Comparison of ENCODE assay signal across 18 cellular contexts in the genomic region with DNA sequence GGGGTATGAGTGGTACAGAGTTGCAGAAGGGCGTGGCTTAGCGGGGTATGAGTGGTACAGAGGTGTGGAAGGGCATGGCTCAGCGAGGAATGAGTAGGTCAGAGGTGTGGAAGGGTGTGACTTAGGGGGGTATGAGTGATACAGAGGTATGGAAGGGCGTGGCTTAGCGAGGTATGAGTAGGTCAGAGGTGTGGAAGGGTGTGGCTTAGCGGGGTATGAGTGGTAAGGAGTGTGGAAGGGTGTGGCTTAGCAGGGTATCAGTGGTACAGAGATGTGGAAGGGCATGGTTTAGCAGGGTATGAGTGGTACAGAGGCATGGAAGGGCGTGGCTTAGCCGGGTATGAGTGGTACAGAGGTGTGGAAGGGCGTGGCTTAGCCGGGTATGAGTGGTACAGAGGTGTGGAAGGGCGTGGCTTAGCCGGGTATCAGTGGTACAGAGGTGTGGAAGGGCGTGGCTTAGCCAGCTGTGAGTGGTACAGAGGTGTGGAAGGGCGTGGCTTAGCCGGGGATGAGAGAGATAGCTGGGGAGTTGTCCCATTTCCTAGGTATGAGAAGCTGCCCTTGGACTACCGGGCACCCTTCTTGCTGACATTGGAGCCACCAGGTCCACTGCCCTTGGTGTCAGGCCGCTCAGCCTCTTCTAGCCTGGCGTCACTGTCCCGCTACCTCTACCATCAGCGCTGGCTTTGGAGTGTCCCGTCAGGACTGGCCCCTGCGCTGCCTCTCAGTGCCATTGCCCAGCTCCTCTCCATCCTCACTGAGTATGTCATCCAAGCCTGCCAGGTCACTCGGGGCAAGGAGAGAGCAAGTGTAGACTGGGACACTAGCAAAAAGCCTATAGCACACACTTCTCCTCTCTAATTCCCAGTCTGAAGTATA. TPM values are rescaled to one million over a fixed set of nuclear protein-coding genes. Genes with fewer than 3 reads are reported as not detected.
DNase-seq lines count a peak whose midpoint lies in the region; ATAC-seq, FAIRE-seq and TF ChIP-seq lines count a peak whose summit lies in the region.
"Had no signal": no experiment of that assay in that cellular context is flagged by ENCODE, and none has a peak within 500 bp of the region (broad histone marks: within the 10 kb centered on the region; RNA-seq: fewer than 3 reads in every experiment).

No MANE protein-coding gene starts in this region.

- H3K27ac Mint-ChIP-seq in activated T-cell treated with anti-CD3 and anti-CD28 coated beads, Interleukin-2, amount 50 U/mL, for 24 hours = peak overlapping the region; percentile 38
- no peak overlapping the region for H3K27ac Mint-ChIP-seq in progenitor cell of endocrine pancreas

- WGBS in gastroesophageal sphincter (ENCODE audit: low coverage in 1 of 2), 2 donors = 89 to 92% methylated on average over 16 to 18 of the region's 23 CpGs

- H3K36me3 ChIP-seq in gastroesophageal sphincter = peaks cover 2 to 100% of the 10 kb centered on the region in 2 donors

- ATAC-seq in gastroesophageal sphincter = peak; percentile 15
- ATAC-seq in stimulated activated naive CD8-positive, alpha-beta T cell treated with anti-CD3 and anti-CD28 coated beads, Interleukin-15, Interleukin-2, amounts not matched to agents 100 U/mL and 50 U/mL, for 24 hours = peak; percentile 29
- ATAC-seq: left ventricle myocardium superior, sciatic nerve had no signal

- no peak for TF ChIP-seq CTCF in gastroesophageal sphincter (IDR thresholded peaks at IDR 0.05)
- TF ChIP-seq CTCF in progenitor cell of endocrine pancreas (IDR thresholded peaks at IDR 0.05; ENCODE audit: unreplicated experiment) = no peak

- no peak for FAIRE-seq in frontal cortex (lab: Jason Lieb, UNC)

- H3K27ac ChIP-seq in gastroesophageal sphincter = no peak overlapping the region
- H3K27ac ChIP-seq: esophagus muscularis mucosa, hepatocyte, SJSA1 had no signal

- no peak overlapping the region for H3K4me3 ChIP-seq in gastroesophageal sphincter
- H3K4me3 ChIP-seq: esophagus muscularis mucosa, hepatocyte, SJSA1 had no signal

- DNase-seq in activated T-cell treated with anti-CD3 and anti-CD28 coated beads, Interleukin-2, amount 50 U/mL, for 24 hours = no peak
- no peak for DNase-seq in activated T-cell treated with anti-CD3 and anti-CD28 coated beads, Interleukin-2, amount 50 U/mL, for 1 hour
- DNase-seq in SW480 (ENCODE audit: low spot score) (peak; percentile 83), progenitor cell of endocrine pancreas (ENCODE audit: low spot score, unreplicated experiment) (no peak), frontal cortex (ENCODE audit: low spot score in 2 of 2) (no peak), occipital lobe (lab: John Stamatoyannopoulos, UW) (no peak)
- DNase-seq in stimulated activated naive CD8-positive, alpha-beta T cell treated with anti-CD3 and anti-CD28 coated beads, Interleukin-15, Interleukin-2, amounts not matched to agents 100 U/mL and 50 U/mL, for 24 hours = peak; percentile 7
- DNase-seq: amniotic stem cell; COR-L47; left ventricle myocardium superior; NCI-H1092; stimulated activated naive CD4-positive, alpha-beta T cell had no signal

- H3K9me3 Mint-ChIP-seq in activated T-cell treated with anti-CD3 and anti-CD28 coated beads, Interleukin-2, amount 50 U/mL, for 24 hours = no peaks in the 10 kb centered on the region
- no peaks in the 10 kb centered on the region for H3K9me3 Mint-ChIP-seq in progenitor cell of endocrine pancreas (ENCODE audit: low read depth)
- H3K9me3 Mint-ChIP-seq: neural crest cell had no signal

- H3K4me3 Mint-ChIP-seq in activated T-cell treated with anti-CD3 and anti-CD28 coated beads, Interleukin-2, amount 50 U/mL, for 24 hours = no peak overlapping the region
- H3K4me3 Mint-ChIP-seq in progenitor cell of endocrine pancreas (ENCODE audit: low read depth) = no peak overlapping the region
- H3K4me3 Mint-ChIP-seq: neural crest cell had no signal

- H3K27me3 Mint-ChIP-seq in activated T-cell treated with anti-CD3 and anti-CD28 coated beads, Interleukin-2, amount 50 U/mL, for 24 hours = no peaks in the 10 kb centered on the region
- H3K27me3 Mint-ChIP-seq in progenitor cell of endocrine pancreas = no peaks in the 10 kb centered on the region

- no peak for TF ChIP-seq EP300 in gastroesophageal sphincter (IDR thresholded peaks at IDR 0.05)

- H3K4me1 ChIP-seq in gastroesophageal sphincter = no peaks in the 10 kb centered on the region
- H3K4me1 ChIP-seq: esophagus muscularis mucosa, SJSA1 had no signal

- H3K9me3 ChIP-seq in gastroesophageal sphincter = no peaks in the 10 kb centered on the region
- H3K9me3 ChIP-seq: esophagus muscularis mucosa, SJSA1 had no signal

- H3K27me3 ChIP-seq in gastroesophageal sphincter = no peaks in the 10 kb centered on the region
- H3K27me3 ChIP-seq: esophagus muscularis mucosa, hepatocyte, SJSA1 had no signal

- peaks cover 95% of the 10 kb centered on the region for H3K36me3 Mint-ChIP-seq in activated T-cell treated with anti-CD3 and anti-CD28 coated beads, Interleukin-2, amount 50 U/mL, for 24 hours (ENCODE audit: low read depth)
- peaks cover 12% of the 10 kb centered on the region for H3K36me3 Mint-ChIP-seq in progenitor cell of endocrine pancreas (ENCODE audit: insufficient read depth)

- no peak for TF ChIP-seq POLR2A in gastroesophageal sphincter (IDR thresholded peaks at IDR 0.05)

- H3K4me1 Mint-ChIP-seq in activated T-cell treated with anti-CD3 and anti-CD28 coated beads, Interleukin-2, amount 50 U/mL, for 24 hours (ENCODE audit: low read depth) = peaks cover 3% of the 10 kb centered on the region
- H3K4me1 Mint-ChIP-seq in progenitor cell of endocrine pancreas (ENCODE audit: low read depth) = no peaks in the 10 kb centered on the region
- H3K4me1 Mint-ChIP-seq: neural crest cell had no signal

RNA-seq across cellular contexts. Expression of gene HYI, which starts 29.8 kb away (rescaled TPM):
- 100 to 1,000 TPM in 1 of 4 donors, 10 to 100 TPM in 3; 29.4 to 116 (median 50.8) TPM for total RNA-seq in gastroesophageal sphincter
- 52.4 and 58.7 TPM in 2 replicates for total RNA-seq in progenitor cell of endocrine pancreas
- total RNA-seq in frontal cortex = 27.3 TPM
- total RNA-seq in occipital lobe = 32.1 TPM

RNA-seq across cellular contexts. Expression of gene SZT2, which starts 34.2 kb away (rescaled TPM):
- total RNA-seq in gastroesophageal sphincter (10 to 100 TPM; 13.1 to 40.0 (median 35.1) TPM), progenitor cell of endocrine pancreas (75.4 and 75.7 TPM in 2 replicates), frontal cortex (19.2 TPM), occipital lobe (17.3 TPM)

RNA-seq across cellular contexts. Expression of gene MED8, which starts 34.3 kb away (rescaled TPM):
- total RNA-seq in gastroesophageal sphincter (10 to 100 TPM; 31.4 to 41.1 (median 33.6) TPM), progenitor cell of endocrine pancreas (30.2 and 30.4 TPM in 2 replicates), frontal cortex (22.8 TPM), occipital lobe (20.7 TPM)

RNA-seq across cellular contexts. Expression of gene ELOVL1, which starts 56.1 kb away (rescaled TPM):
- 10 to 100 TPM; 26.3 to 65.0 (median 41.0) TPM for total RNA-seq in gastroesophageal sphincter
- total RNA-seq in progenitor cell of endocrine pancreas = 46.0 and 50.8 TPM in 2 replicates
- total RNA-seq in frontal cortex = 6.9 TPM
- total RNA-seq in occipital lobe = 7.0 TPM

Comparison
In these comparisons a context has a peak if more than half of its experiments do, and no peak if none do; other contexts are left out.
1. DNase-seq: peak in SW480 (single experiment) and stimulated activated naive CD8-positive, alpha-beta T cell treated with anti-CD3 and anti-CD28 coated beads, Interleukin-15, Interleukin-2, amounts not matched to agents 100 U/mL and 50 U/mL, for 24 hours (single experiment); none in activated T-cell treated with anti-CD3 and anti-CD28 coated beads, Interleukin-2, amount 50 U/mL, for 24 hours (single experiment), activated T-cell treated with anti-CD3 and anti-CD28 coated beads, Interleukin-2, amount 50 U/mL, for 1 hour (single experiment), progenitor cell of endocrine pancreas (single experiment), frontal cortex (0 of 2) and occipital lobe (single experiment).